7 cellular contexts compared by ENCODE assay signal in the genomic region with DNA sequence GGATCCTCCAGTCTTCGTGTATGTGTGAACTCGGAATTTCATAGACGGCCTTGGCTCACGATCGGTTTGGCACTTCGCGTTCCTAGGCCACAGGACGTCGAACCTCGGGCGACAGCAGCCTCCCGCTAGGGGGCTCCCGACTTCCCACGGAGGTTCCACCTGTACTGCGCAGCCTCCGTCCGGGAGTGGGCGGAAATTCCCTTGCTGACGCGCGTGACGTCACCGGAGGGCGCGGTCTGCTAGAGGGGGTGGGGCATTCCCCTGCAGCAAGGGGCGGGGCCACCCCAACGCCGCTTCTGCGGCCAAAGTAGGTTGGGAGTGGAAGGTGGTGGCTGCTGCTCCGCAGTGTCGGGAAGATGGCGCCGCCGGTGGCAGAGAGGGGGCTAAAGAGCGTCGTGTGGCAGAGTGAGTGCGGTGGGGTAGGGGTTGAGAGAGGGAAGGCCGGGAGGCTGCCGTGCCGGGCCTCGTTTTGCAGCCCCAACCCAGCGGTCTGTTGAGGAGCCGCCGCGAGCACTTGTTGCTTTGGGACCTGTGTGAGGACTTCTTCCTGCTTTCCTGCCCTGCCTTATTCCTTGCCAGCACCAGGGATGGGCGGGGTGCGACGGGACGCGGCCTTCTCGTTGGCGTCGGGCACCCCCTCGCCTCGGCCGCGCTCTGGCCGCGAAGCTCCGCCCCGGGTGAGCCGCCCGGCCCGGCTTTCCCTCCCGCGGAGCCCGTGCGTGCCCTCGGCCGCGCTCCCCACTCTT. TPM values are rescaled to one million over a fixed set of nuclear protein-coding genes. Genes with fewer than 3 reads are reported as not detected.
DNase-seq lines count a peak whose midpoint lies in the region; ATAC-seq and TF ChIP-seq lines count a peak whose summit lies in the region.

A gene with protein sequence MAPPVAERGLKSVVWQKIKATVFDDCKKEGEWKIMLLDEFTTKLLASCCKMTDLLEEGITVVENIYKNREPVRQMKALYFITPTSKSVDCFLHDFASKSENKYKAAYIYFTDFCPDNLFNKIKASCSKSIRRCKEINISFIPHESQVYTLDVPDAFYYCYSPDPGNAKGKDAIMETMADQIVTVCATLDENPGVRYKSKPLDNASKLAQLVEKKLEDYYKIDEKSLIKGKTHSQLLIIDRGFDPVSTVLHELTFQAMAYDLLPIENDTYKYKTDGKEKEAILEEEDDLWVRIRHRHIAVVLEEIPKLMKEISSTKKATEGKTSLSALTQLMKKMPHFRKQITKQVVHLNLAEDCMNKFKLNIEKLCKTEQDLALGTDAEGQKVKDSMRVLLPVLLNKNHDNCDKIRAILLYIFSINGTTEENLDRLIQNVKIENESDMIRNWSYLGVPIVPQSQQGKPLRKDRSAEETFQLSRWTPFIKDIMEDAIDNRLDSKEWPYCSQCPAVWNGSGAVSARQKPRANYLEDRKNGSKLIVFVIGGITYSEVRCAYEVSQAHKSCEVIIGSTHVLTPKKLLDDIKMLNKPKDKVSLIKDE (plus strand): TSS at position 293 of the 746 bp plus-strand sequence. CDS start 64 bp downstream, at position 357.

- H3K27ac ChIP-seq in hepatocyte, result peak within 1 kb of the TSS; percentile 98

- ATAC-seq in GM18502 (IDR thresholded peaks at IDR 0.05; ENCODE audit: poor library complexity, unreplicated experiment) (peak; percentile 93), HG02973 (IDR thresholded peaks at IDR 0.05; ENCODE audit: unreplicated experiment) (peak; percentile 82)

- H3K79me2 ChIP-seq in hepatocyte, result peaks cover 31% of the 10 kb centered on the region

- peaks cover 4% of the 10 kb centered on the region for H4K20me1 ChIP-seq in hepatocyte (ENCODE audit: insufficient read depth, poor library complexity, severe bottlenecking)

- peaks cover 7% of the 10 kb centered on the region for H3K4me1 ChIP-seq in hepatocyte (ENCODE audit: insufficient read depth)

- no peaks in the 10 kb centered on the region for H3K36me3 ChIP-seq in hepatocyte (replicated peaks; ENCODE audit: insufficient read depth, low read depth)

- peak within 1 kb of the TSS; percentile 93 for H2AFZ ChIP-seq in hepatocyte

- peak within 1 kb of the TSS; percentile 78 for H3K4me2 ChIP-seq in hepatocyte

- no peaks in the 10 kb centered on the region for H3K27me3 ChIP-seq in hepatocyte

- WGBS in hepatocyte (ENCODE audit: low lambda C conversion rate, missing lambda C conversion rate), result 3% methylated on average over 58 of the region's 71 CpGs

- TF ChIP-seq CTCF in hepatocyte (IDR thresholded peaks at IDR 0.05; ENCODE audit: poor library complexity) (peak; percentile 97), retinal pigment epithelial cell (conservative IDR thresholded peaks at IDR 0.05; ENCODE audit: low read depth, low read length) (peak; percentile 98)

- DNase-seq in NCI-H2029 (lab: John Stamatoyannopoulos, UW) (peak; percentile 95), T-helper 9 cell (peak; percentile 100), astrocyte of the hippocampus (ENCODE audit: low read depth, low spot score) (peak; percentile 99), hepatocyte (ENCODE audit: low spot score) (peak; percentile 100), retinal pigment epithelial cell (ENCODE audit: low read depth) (peak; percentile 91)

- H3K9me3 ChIP-seq in hepatocyte (ENCODE audit: low read depth), result no peaks in the 10 kb centered on the region

- H3K9me2 ChIP-seq in hepatocyte (replicated peaks; ENCODE audit: insufficient read depth), result no peaks in the 10 kb centered on the region

- H3K4me3 ChIP-seq in hepatocyte (peak within 1 kb of the TSS; percentile 68), retinal pigment epithelial cell (ENCODE audit: low read length) (peak within 1 kb of the TSS; percentile 78)

RNA-seq across cellular contexts. Expression of the gene that starts here (rescaled TPM):
- 55.7 and 77.5 TPM in 2 replicates for total RNA-seq in hepatocyte
- 25.0 and 35.2 TPM in 2 replicates for polyA plus RNA-seq in hepatocyte

Comparison
In these comparisons a context has a peak if more than half of its experiments do, and no peak if none do; other contexts are left out.
1. Peak in every context shown above with its lines: DNase-seq, ATAC-seq, H3K4me3 ChIP-seq and H3K27ac ChIP-seq.